Comparison of ENCODE assay signal across 27 cellular contexts in genomic region chr15:58704155-58704825, GRCh38. TPM values are rescaled to one million over a fixed set of nuclear protein-coding genes. Genes with fewer than 3 reads are reported as not detected.
DNase-seq lines count a peak whose midpoint lies in the region; TF ChIP-seq lines count a peak whose summit lies in the region.
"Had no signal": no experiment of that assay in that cellular context is flagged by ENCODE, and none has a peak within 500 bp of the region (broad histone marks: within the 10 kb centered on the region; RNA-seq: fewer than 3 reads in every experiment).

No MANE protein-coding gene starts in this region.

- H4K20me1 ChIP-seq in BLaER1 treated with 17β-estradiol and CSF1 and Interleukin-3, amounts not matched to agents 10 nM and 100 nM: peaks cover 10 to 100% (median 74%) of the 10 kb centered on the region in 11 experiments; a peak in 21 of 22 replicates

- H3K4me1 ChIP-seq in BLaER1 treated with 17β-estradiol and CSF1 and Interleukin-3, amounts not matched to agents 10 nM and 100 nM: peaks cover 8 to 93% (median 23%) of the 10 kb centered on the region in 10 experiments
- peaks cover 15% of the 10 kb centered on the region for H3K4me1 ChIP-seq in skeletal muscle satellite cell (ENCODE audit: control insufficient read depth, insufficient read depth, low read length)
- H3K4me1 ChIP-seq: prostate gland, thyroid gland had no signal

- H3K27me3 Mint-ChIP-seq in HFFc6 (ENCODE audit: insufficient read depth): no peaks in the 10 kb centered on the region; the same call in 1 of the 2 replicates
- H3K27me3 Mint-ChIP-seq: effector memory CD8-positive, alpha-beta T cell had no signal

- H3K36me3 Mint-ChIP-seq in HFFc6 (ENCODE audit: low read depth): peaks cover 23% of the 10 kb centered on the region

- peak overlapping the region; percentile 43 for H3K27ac Mint-ChIP-seq in HFFc6

- H3K4me3 ChIP-seq in BLaER1 treated with 17β-estradiol and CSF1 and Interleukin-3, amounts not matched to agents 10 nM and 100 nM: peak overlapping the region in 2 of 10 experiments; percentile 0 to 27; a peak in 2 of 20 replicates
- H3K4me3 ChIP-seq in fibroblast of the aortic adventitia (ENCODE audit: low read depth, low read length): no peak overlapping the region
- H3K4me3 ChIP-seq in skeletal muscle satellite cell (ENCODE audit: low read length): no peak overlapping the region
- H3K4me3 ChIP-seq: gastrocnemius medialis, prostate gland, sigmoid colon, stomach, thyroid gland had no signal

- peaks cover 30 to 79% (median 67%) of the 10 kb centered on the region in 11 experiments for H3K9me3 ChIP-seq in BLaER1 treated with 17β-estradiol and CSF1 and Interleukin-3, amounts not matched to agents 10 nM and 100 nM (replicated peaks in 1 of 11)
- H3K9me3 ChIP-seq in skeletal muscle satellite cell (replicated peaks; ENCODE audit: low read length): no peaks in the 10 kb centered on the region
- H3K9me3 ChIP-seq: gastrocnemius medialis, prostate gland, sigmoid colon, thyroid gland had no signal

- H3K4me1 Mint-ChIP-seq in HFFc6 (ENCODE audit: low read depth): peaks cover 37% of the 10 kb centered on the region

- H3K9me3 Mint-ChIP-seq in HFFc6: peaks cover 12% of the 10 kb centered on the region

- DNase-seq in HFFc6: peak; percentile 5
- peak; percentile 21 for DNase-seq in fibroblast of the aortic adventitia (ENCODE audit: low read depth)
- DNase-seq in activated CD4-positive, alpha-beta T cell treated with anti-CD3 and anti-CD28 coated beads, Interleukin-2, amount 50 U/mL, for 4 hours: no peak
- DNase-seq in DMS79 (lab: John Stamatoyannopoulos, UW): no peak
- DNase-seq in SIG-M5 treated with dmso at 0.1 percent for 504 hours (lab: John Stamatoyannopoulos, UW; ENCODE audit: unreplicated experiment): no peak
- DNase-seq: activated CD4-positive, alpha-beta T cell treated with anti-CD3 and anti-CD28 coated beads for 48 hours; activated naive CD4-positive, alpha-beta T cell treated with Interleukin-2 at 50 U/mL for 16 hours; activated T-cell treated with anti-CD3 and anti-CD28 coated beads, Interleukin-2, amount 50 U/mL, for 48 hours; amygdala; effector memory CD8-positive, alpha-beta T cell; erythroblast; gastrocnemius medialis; hippocampal formation; left colon; mammary epithelial cell; NCI-H1694 treated with DMSO at 0.1 percent for 48 hours; NCI-H2171; NCI-H510A treated with DMSO at 0.1 percent for 48 hours; sigmoid colon; stomach; thyroid gland; WERI-Rb-1 had no signal

- no peak overlapping the region for H3K27ac ChIP-seq in BLaER1 treated with 17β-estradiol and CSF1 and Interleukin-3, amounts not matched to agents 10 nM and 100 nM
- H3K27ac ChIP-seq: C4-2B, gastrocnemius medialis, HL-60, prostate gland, sigmoid colon, stomach, thyroid gland, WERI-Rb-1 had no signal

- no peak overlapping the region for H3K9ac ChIP-seq in BLaER1 treated with 17β-estradiol and CSF1 and Interleukin-3, amounts not matched to agents 10 nM and 100 nM
- no peak overlapping the region for H3K9ac ChIP-seq in skeletal muscle satellite cell (ENCODE audit: low read depth, low read length)

- no peak overlapping the region for H3K4me3 Mint-ChIP-seq in HFFc6
- H3K4me3 Mint-ChIP-seq: effector memory CD8-positive, alpha-beta T cell had no signal

- TF ChIP-seq CTCF in HFFc6 (IDR thresholded peaks at IDR 0.05) (no peak), fibroblast of the aortic adventitia (IDR thresholded peaks at IDR 0.05; ENCODE audit: insufficient read depth, low read length) (no peak)

- H3K27me3 ChIP-seq in BLaER1 treated with 17β-estradiol and CSF1 and Interleukin-3, amounts not matched to agents 10 nM and 100 nM: no peaks in the 10 kb centered on the region
- no peaks in the 10 kb centered on the region for H3K27me3 ChIP-seq in skeletal muscle satellite cell (ENCODE audit: control insufficient read depth, insufficient read depth, low read length)
- H3K27me3 ChIP-seq: gastrocnemius medialis, sigmoid colon, stomach, thyroid gland had no signal

- peak overlapping the region in 6 of 11 experiments; percentile 6 to 76 (median 30); a peak in 7 of 22 replicates for H3K4me2 ChIP-seq in BLaER1 treated with 17β-estradiol and CSF1 and Interleukin-3, amounts not matched to agents 10 nM and 100 nM
- H3K4me2 ChIP-seq in skeletal muscle satellite cell (ENCODE audit: low read length): peak overlapping the region; percentile 22

- peaks cover 88 to 100% (median 100%) of the 10 kb centered on the region in 11 experiments for H3K36me3 ChIP-seq in BLaER1 treated with 17β-estradiol and CSF1 and Interleukin-3, amounts not matched to agents 10 nM and 100 nM
- H3K36me3 ChIP-seq in skeletal muscle satellite cell (ENCODE audit: insufficient read depth, low read length): no peaks in the 10 kb centered on the region
- H3K36me3 ChIP-seq: gastrocnemius medialis, prostate gland, sigmoid colon, thyroid gland had no signal

RNA-seq across cellular contexts. Expression of gene ADAM10, which starts 45.2 kb away (rescaled TPM):
- total RNA-seq in HFFc6 (2021; fragmentation: NEBNext Ultra II Directional; extraction: Animal tissue kit (Norgen Biotek cat#: 25700)): 100 to 1,000 TPM; 155 to 227 (median 196) TPM
- 98.9 and 255 TPM in 2 replicates for total RNA-seq in fibroblast of the aortic adventitia (ENCODE audit: low replicate concordance)
- total RNA-seq in skeletal muscle satellite cell (2012; rRNA removed): 55.5 and 77.6 TPM in 2 replicates

Comparison
In these comparisons a context has a peak if more than half of its experiments do, and no peak if none do; other contexts are left out.
1. DNase-seq: peak in HFFc6 (single experiment) and fibroblast of the aortic adventitia (single experiment); none in activated CD4-positive, alpha-beta T cell treated with anti-CD3 and anti-CD28 coated beads, Interleukin-2, amount 50 U/mL, for 4 hours (0 of 2), DMS79 (single experiment) and SIG-M5 treated with dmso at 0.1 percent for 504 hours (single experiment).